ENCODE assay signal across 11 cellular contexts in the genomic region with DNA sequence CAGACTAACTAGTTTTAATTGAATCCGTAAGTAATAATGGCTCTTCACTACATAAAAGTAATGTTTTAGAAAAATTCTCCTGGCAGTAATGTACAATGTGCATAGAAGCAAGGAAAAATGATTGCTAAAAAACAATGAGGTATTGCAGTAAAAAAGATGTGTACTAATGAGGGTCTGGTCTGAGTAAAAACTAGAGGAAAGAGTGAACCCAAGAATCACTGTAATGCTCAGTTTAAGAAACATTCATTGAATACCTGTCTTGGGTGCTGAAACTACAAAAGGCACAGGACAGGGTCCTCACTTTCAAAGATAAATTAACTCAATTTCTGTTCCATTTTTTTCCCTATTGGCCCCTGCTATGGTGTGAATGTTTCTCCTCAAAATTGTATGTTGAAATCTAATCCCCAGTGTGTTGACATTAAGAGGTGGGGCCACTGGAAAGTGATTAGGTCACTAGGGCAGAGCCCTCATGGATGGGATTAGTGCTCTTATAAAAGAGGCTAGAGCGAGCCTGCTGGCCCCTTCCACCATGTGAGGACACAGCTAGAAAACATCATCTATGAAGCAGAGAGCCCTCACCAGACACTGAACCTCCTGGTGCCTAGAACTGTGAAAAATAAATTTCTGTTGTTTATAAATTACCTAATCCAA. TPM values are rescaled to one million over a fixed set of nuclear protein-coding genes. Genes with fewer than 3 reads are reported as not detected.
DNase-seq lines count a peak whose midpoint lies in the region; ATAC-seq and TF ChIP-seq lines count a peak whose summit lies in the region.
"Had no signal": no experiment of that assay in that cellular context is flagged by ENCODE, and none has a peak within 500 bp of the region (broad histone marks: within the 10 kb centered on the region; RNA-seq: fewer than 3 reads in every experiment).

No MANE protein-coding gene starts in this region.

- peak overlapping the region; percentile 16 for H3K27ac ChIP-seq in muscle layer of duodenum (ENCODE audit: low read length)
- H3K27ac ChIP-seq: coronary artery had no signal

- no peaks in the 10 kb centered on the region for H3K9me3 ChIP-seq in muscle layer of duodenum (ENCODE audit: control insufficient read depth in 1 of 2, low read length in 2 of 2)
- H3K9me3 ChIP-seq: HAP-1 had no signal

- no peaks in the 10 kb centered on the region for H3K27me3 ChIP-seq in muscle layer of duodenum (ENCODE audit: low read depth, low read length)

- DNase-seq in SK-N-DZ (ENCODE audit: low spot score) (peak; percentile 4), GM19238 (ENCODE audit: insufficient read length, low spot score) (no peak), EL (no peak)
- DNase-seq in stimulated activated CD4-positive, alpha-beta T cell treated with anti-CD3 and anti-CD28 coated beads, Interleukin-4, amount 100 ng/mL, for 1 hour, result no peak
- DNase-seq: activated CD8-positive, alpha-beta memory T cell treated with anti-CD3 and anti-CD28 coated beads, Interleukin-2, amount 50 U/mL, for 4 hours had no signal

- no peak for TF ChIP-seq POLR2A in GM18505 (IDR thresholded peaks at IDR 0.05; ENCODE audit: borderline replicate concordance, extremely low read depth, insufficient read depth, insufficient read length)

- peaks cover 11 to 33% of the 10 kb centered on the region in 2 donors for H3K4me1 ChIP-seq in muscle layer of duodenum (ENCODE audit: control insufficient read depth in 1 of 2, insufficient read depth in 2 of 2, low read length in 2 of 2)

- ATAC-seq in GM18505 (IDR thresholded peaks at IDR 0.05; ENCODE audit: unreplicated experiment) (peak; percentile 14), HG02588 (IDR thresholded peaks at IDR 0.05; ENCODE audit: unreplicated experiment) (peak; percentile 14), HG03280 (IDR thresholded peaks at IDR 0.05; ENCODE audit: unreplicated experiment) (no peak)

- H3K36me3 ChIP-seq in muscle layer of duodenum (ENCODE audit: control insufficient read depth in 1 of 2, insufficient read depth in 2 of 2, low read length in 2 of 2), result no peaks in the 10 kb centered on the region
- H3K36me3 ChIP-seq: HAP-1 had no signal

- no peak overlapping the region for H3K4me3 ChIP-seq in muscle layer of duodenum (ENCODE audit: low read depth in 1 of 2, low read length in 2 of 2)
- H3K4me3 ChIP-seq: coronary artery, HAP-1 had no signal

RNA-seq across cellular contexts. Expression of a gene that starts 51.6 kb away (rescaled TPM):
- polyA plus RNA-seq in SK-N-DZ (2014; cell fraction: cytosol; rRNA removed), result 2.4 and 3.4 TPM in 2 replicates
- 3.1 and 5.6 TPM in 2 replicates for polyA plus RNA-seq in SK-N-DZ (2014; cell fraction: nucleus; rRNA removed)
